ENCODE assay signal across 25 cellular contexts in the genomic region with DNA sequence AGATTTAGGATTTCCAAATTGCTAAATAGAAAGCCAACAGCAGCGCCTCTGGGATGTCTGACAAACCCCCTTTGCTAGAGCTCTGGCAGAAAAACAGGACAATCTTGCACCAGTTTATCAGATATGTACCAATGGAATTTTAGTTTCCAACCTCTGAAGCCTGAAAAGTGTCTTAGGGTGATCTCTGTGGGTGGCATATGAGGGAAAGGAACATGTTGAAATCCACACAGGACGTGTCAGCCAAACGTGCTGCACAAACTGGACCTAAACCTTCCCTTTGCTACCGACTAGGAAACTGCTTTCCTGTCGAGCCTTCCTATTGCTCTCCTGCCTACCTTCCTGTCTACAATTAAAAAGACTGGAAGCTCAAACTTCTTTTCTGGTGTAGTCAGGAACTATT. TPM values are rescaled to one million over a fixed set of nuclear protein-coding genes. Genes with fewer than 3 reads are reported as not detected.
"Had no signal": no experiment of that assay in that cellular context is flagged by ENCODE, and none has a peak within 500 bp of the region (broad histone marks: within the 10 kb centered on the region; RNA-seq: fewer than 3 reads in every experiment).

No MANE protein-coding gene starts in this region.

- H3K4me1 ChIP-seq: neural progenitor cell, psoas muscle, sigmoid colon, transverse colon had no signal

- H3K4me2 ChIP-seq: neural progenitor cell had no signal

- H3K9me3 Mint-ChIP-seq: natural killer cell; neural progenitor cell; stimulated activated naive B cell treated with anti-CD40 and anti-IgM and Interleukin-4, amounts not matched to agents 10 μg/mL and 1 μg/mL and 100 μg/mL, for 72 hours; stimulated activated naive CD8-positive, alpha-beta T cell treated with anti-CD3 and anti-CD28 coated beads, Interleukin-15, amount 100 ng/mL, for 72 hours had no signal

- ATAC-seq: esophagus mucosa; mucosa of descending colon; natural killer cell; psoas muscle; stimulated activated naive B cell treated with anti-CD40 and anti-IgM and Interleukin-4, amounts not matched to agents 10 μg/mL and 1 μg/mL and 100 μg/mL, for 72 hours; stimulated activated naive CD8-positive, alpha-beta T cell treated with anti-CD3 and anti-CD28 coated beads, Interleukin-15, amount 100 ng/mL, for 72 hours had no signal

- DNase-seq: cerebellar nuclear complex; dorsolateral prefrontal cortex; effector CD8-positive, alpha-beta T cell; gastrocnemius medialis; head of caudate nucleus; hippocampal formation; kidney glomerular epithelial cell; mucosa of descending colon; natural killer cell; psoas muscle; retina; sigmoid colon; stimulated activated CD4-positive, alpha-beta T cell treated with anti-CD3 and anti-CD28 coated beads, Interleukin-2, amount 100 ng/mL, for 24 hours; stimulated activated CD4-positive, alpha-beta T cell treated with anti-CD3 and anti-CD28 coated beads, Interleukin-4, amount 100 ng/mL, for 4 hours; stimulated activated naive B cell treated with anti-CD40 and anti-IgM and Interleukin-4, amounts not matched to agents 10 μg/mL and 1 μg/mL and 100 μg/mL, for 72 hours; stimulated activated naive CD8-positive, alpha-beta T cell treated with anti-CD3 and anti-CD28 coated beads, Interleukin-15, amount 100 ng/mL, for 72 hours; transverse colon had no signal

- H3K27ac ChIP-seq: gastrocnemius medialis, neural progenitor cell, psoas muscle, skin epidermis, thoracic aorta, transverse colon had no signal

- H3K27me3 Mint-ChIP-seq: stimulated activated naive B cell treated with anti-CD40 and anti-IgM and Interleukin-4, amounts not matched to agents 10 μg/mL and 1 μg/mL and 100 μg/mL, for 72 hours; stimulated activated naive CD8-positive, alpha-beta T cell treated with anti-CD3 and anti-CD28 coated beads, Interleukin-15, amount 100 ng/mL, for 72 hours had no signal

- H3K4me3 ChIP-seq: coronary artery, dorsolateral prefrontal cortex, gastrocnemius medialis, mucosa of descending colon, neural progenitor cell, psoas muscle, sigmoid colon, skin epidermis, thoracic aorta, transverse colon had no signal

- H3K27me3 ChIP-seq: dorsolateral prefrontal cortex, gastrocnemius medialis, neural progenitor cell, sigmoid colon, transverse colon had no signal

- H2AFZ ChIP-seq: neural progenitor cell had no signal

- H3K4me1 Mint-ChIP-seq: natural killer cell; stimulated activated naive CD8-positive, alpha-beta T cell treated with anti-CD3 and anti-CD28 coated beads, Interleukin-15, amount 100 ng/mL, for 72 hours had no signal

- H3K36me3 ChIP-seq: gastrocnemius medialis, neural progenitor cell, sigmoid colon, thoracic aorta, transverse colon had no signal

- H3K9ac ChIP-seq: neural progenitor cell had no signal

- H3K9me3 ChIP-seq: gastrocnemius medialis, mucosa of descending colon, psoas muscle, sigmoid colon, thoracic aorta, transverse colon had no signal

- H3K36me3 Mint-ChIP-seq: natural killer cell, neural progenitor cell had no signal

- H3K4me3 Mint-ChIP-seq: natural killer cell; neural progenitor cell; stimulated activated naive B cell treated with anti-CD40 and anti-IgM and Interleukin-4, amounts not matched to agents 10 μg/mL and 1 μg/mL and 100 μg/mL, for 72 hours; stimulated activated naive CD8-positive, alpha-beta T cell treated with anti-CD3 and anti-CD28 coated beads, Interleukin-15, amount 100 ng/mL, for 72 hours had no signal

- H3K27ac Mint-ChIP-seq: natural killer cell; neural progenitor cell; stimulated activated naive B cell treated with anti-CD40 and anti-IgM and Interleukin-4, amounts not matched to agents 10 μg/mL and 1 μg/mL and 100 μg/mL, for 72 hours; stimulated activated naive CD8-positive, alpha-beta T cell treated with anti-CD3 and anti-CD28 coated beads, Interleukin-15, amount 100 ng/mL, for 72 hours had no signal

RNA-seq across cellular contexts. Expression of gene REELD1, which starts 53.5 kb away (rescaled TPM):
- total RNA-seq: esophagus mucosa, fibroblast of lung, fibroblast of villous mesenchyme, osteoblast had no signal
- polyA plus RNA-seq: fibroblast of lung had no signal
